Comparison of ENCODE assay signal across 1 cellular context in genomic region chr6:31899215-31899614, GRCh38.
TF ChIP-seq lines count a peak whose summit lies in the region.

No MANE protein-coding gene starts in this region.

TF ChIP-seq in A549, 52 proteins besides CTCF, POLR2A, EP300 and RAD21 (continued from another document):
- no peak for TF ChIP-seq NPAS2 (CRISPR knock-in tag; IDR thresholded peaks at IDR 0.05; ENCODE audit: borderline replicate concordance)
- TF ChIP-seq HES2 (IDR thresholded peaks at IDR 0.05): no peak
- no peak for TF ChIP-seq PHF8 (IDR thresholded peaks at IDR 0.05; ENCODE audit: borderline replicate concordance, low read depth)
- no peak for TF ChIP-seq PBX3 (IDR thresholded peaks at IDR 0.05)
- TF ChIP-seq MAFK (IDR thresholded peaks at IDR 0.05; ENCODE audit: partially characterized antibody): no peak
- no peak for TF ChIP-seq RCOR1 (IDR thresholded peaks at IDR 0.05; ENCODE audit: low read depth, low read length)
- TF ChIP-seq KDM1A (IDR thresholded peaks at IDR 0.05; ENCODE audit: low read depth): no peak
- TF ChIP-seq MAX (IDR thresholded peaks at IDR 0.05): no peak
- TF ChIP-seq REST (IDR thresholded peaks at IDR 0.05): no peak
- no peak for TF ChIP-seq CEBPB (IDR thresholded peaks at IDR 0.05)
